In genomic region chr16:47067203-47067602, GRCh38 we compare ENCODE assay signal across 29 cellular contexts.
"Had no signal": no experiment of that assay in that cellular context is flagged by ENCODE, and none has a peak within 500 bp of the region (broad histone marks: within the 10 kb centered on the region; RNA-seq: fewer than 3 reads in every experiment).

No MANE protein-coding gene starts in this region.

- ATAC-seq: activated CD8-positive, alpha-beta T cell treated with anti-CD3 and anti-CD28 coated beads for 36 hours; activated T-cell treated with anti-CD3 and anti-CD28 coated beads, Interleukin-2, amount 50 U/mL, for 72 hours; body of pancreas; PC-3 had no signal

- H3K27ac ChIP-seq: adrenal gland, body of pancreas, breast epithelium, KMS-11, Peyer's patch, SJSA1 had no signal

- H3K9me3 ChIP-seq: adrenal gland, body of pancreas, breast epithelium, Peyer's patch, SJSA1, SK-N-SH had no signal

- H3K27me3 ChIP-seq: adrenal gland, body of pancreas, breast epithelium, Peyer's patch, SJSA1 had no signal

- DNase-seq: activated CD4-positive, alpha-beta T cell treated with anti-CD3 and anti-CD28 coated beads, Interleukin-2, amount 10 ng/mL, durations not matched to agents 24 days and 14 days; activated CD4-positive, alpha-beta T cell treated with anti-CD3 and anti-CD28 coated beads, Interleukin-2, amount 50 U/mL, for 4 hours; activated CD8-positive, alpha-beta T cell treated with anti-CD3 and anti-CD28 coated beads for 36 hours; activated gamma-delta T cell; activated naive CD4-positive, alpha-beta T cell treated with Interleukin-2 at 50 U/mL for 16 hours; activated T-cell treated with anti-CD3 and anti-CD28 coated beads, Interleukin-2, amount 50 U/mL, for 1 hour; activated T-cell treated with anti-CD3 and anti-CD28 coated beads, Interleukin-2, amount 50 U/mL, for 72 hours; body of pancreas; caudate nucleus; cerebellar nuclear complex; MM.1S; MV-4-11; NCI-H1092; NCI-H1436 treated with DMSO at 0.1 percent for 48 hours; NCI-H187 treated with DMSO at 0.1 percent for 48 hours; NCI-H2081 treated with DMSO at 0.1 percent for 48 hours; NCI-H345; NCI-H524 treated with DMSO at 0.1 percent for 48 hours; NCI-H748 treated with DMSO at 0.1 percent for 48 hours; NK-92 treated with Interleukin-12 subunit alpha and Interleukin-12 subunit beta, amount 100 ng/mL, for 24 hours; PC-3; Peyer's patch; RPMI8226; SHP77 treated with DMSO at 0.1 percent for 48 hours; SK-N-SH had no signal

- H3K4me3 ChIP-seq: adrenal gland, body of pancreas, breast epithelium, Peyer's patch, SJSA1 had no signal

- H3K4me1 ChIP-seq: adrenal gland, body of pancreas, breast epithelium, Peyer's patch, SJSA1 had no signal

- H3K36me3 ChIP-seq: adrenal gland, breast epithelium, Peyer's patch, SJSA1 had no signal
